In genomic region chr3:126130981-126131750, GRCh38 we compare ENCODE assay signal across 17 cellular contexts. TPM values are rescaled to one million over a fixed set of nuclear protein-coding genes. Genes with fewer than 3 reads are reported as not detected.
DNase-seq lines count a peak whose midpoint lies in the region; ATAC-seq and TF ChIP-seq lines count a peak whose summit lies in the region.
"Had no signal": no experiment of that assay in that cellular context is flagged by ENCODE, and none has a peak within 500 bp of the region (broad histone marks: within the 10 kb centered on the region; RNA-seq: fewer than 3 reads in every experiment).

No MANE protein-coding gene starts in this region.

- no peaks in the 10 kb centered on the region for H3K4me1 ChIP-seq in Peyer's patch

- no peaks in the 10 kb centered on the region for H3K27me3 ChIP-seq in Peyer's patch

- H3K4me3 ChIP-seq in Peyer's patch = no peak overlapping the region

- no peak overlapping the region for H3K27ac ChIP-seq in Peyer's patch

- no peaks in the 10 kb centered on the region for H3K36me3 ChIP-seq in Peyer's patch

- H3K4me1 Mint-ChIP-seq in chondrocyte (ENCODE audit: low read depth) = no peaks in the 10 kb centered on the region
- H3K4me1 Mint-ChIP-seq: activated CD4-positive, alpha-beta T cell treated with anti-CD3 and anti-CD28 coated beads, Interleukin-2, amount 10 ng/mL, durations not matched to agents 24 days and 14 days had no signal

- TF ChIP-seq POLR2A in Peyer's patch (IDR thresholded peaks at IDR 0.05) = no peak

- H3K9me3 ChIP-seq in Peyer's patch = no peaks in the 10 kb centered on the region

- H3K9me3 Mint-ChIP-seq in chondrocyte (ENCODE audit: low read depth) = no peaks in the 10 kb centered on the region
- H3K9me3 Mint-ChIP-seq: activated CD4-positive, alpha-beta T cell treated with anti-CD3 and anti-CD28 coated beads, Interleukin-2, amount 10 ng/mL, durations not matched to agents 24 days and 14 days; activated T-cell treated with anti-CD3 and anti-CD28 coated beads, Interleukin-2, amount 50 U/mL, for 72 hours had no signal

- intact Hi-C loops in sciatic nerve (cut with DNase I) = loop anchor here (5.0 kb wide), 1 partner anchor 261 kb away; the partner anchor contains the start of gene CFAP100

- TF ChIP-seq CTCF in Peyer's patch (IDR thresholded peaks at IDR 0.05) (no peak), chondrocyte (IDR thresholded peaks at IDR 0.05) (no peak)

- H3K36me3 Mint-ChIP-seq in chondrocyte (ENCODE audit: low read depth) = no peaks in the 10 kb centered on the region

- H3K27me3 Mint-ChIP-seq in chondrocyte (ENCODE audit: low read depth) = peaks cover 15% of the 10 kb centered on the region
- H3K27me3 Mint-ChIP-seq: activated CD4-positive, alpha-beta T cell treated with anti-CD3 and anti-CD28 coated beads, Interleukin-2, amount 10 ng/mL, durations not matched to agents 24 days and 14 days had no signal

- H3K4me3 Mint-ChIP-seq in chondrocyte (ENCODE audit: unreplicated experiment) = no peak overlapping the region
- H3K4me3 Mint-ChIP-seq: activated CD4-positive, alpha-beta T cell treated with anti-CD3 and anti-CD28 coated beads, Interleukin-2, amount 10 ng/mL, durations not matched to agents 24 days and 14 days; activated T-cell treated with anti-CD3 and anti-CD28 coated beads, Interleukin-2, amount 50 U/mL, for 72 hours had no signal

- H3K27ac Mint-ChIP-seq in chondrocyte (ENCODE audit: unreplicated experiment) = no peak overlapping the region
- H3K27ac Mint-ChIP-seq: activated CD4-positive, alpha-beta T cell treated with anti-CD3 and anti-CD28 coated beads, Interleukin-2, amount 10 ng/mL, durations not matched to agents 24 days and 14 days; activated T-cell treated with anti-CD3 and anti-CD28 coated beads, Interleukin-2, amount 50 U/mL, for 72 hours had no signal

- no peak for ATAC-seq in left lobe of liver
- no peak for ATAC-seq in sciatic nerve
- ATAC-seq in HG03135 (IDR thresholded peaks at IDR 0.05; ENCODE audit: unreplicated experiment) = no peak
- no peak for ATAC-seq in HG03342 (IDR thresholded peaks at IDR 0.05; ENCODE audit: unreplicated experiment)
- ATAC-seq: activated T-cell treated with anti-CD3 and anti-CD28 coated beads, Interleukin-2, amount 50 U/mL, for 72 hours; left colon had no signal

- DNase-seq in Peyer's patch = peak in 2 of 3 donors; percentile 30 to 34
- DNase-seq in chondrocyte (ENCODE audit: low spot score) = peak; percentile 68
- DNase-seq in left lobe of liver (ENCODE audit: low spot score) = peak; percentile 45
- DNase-seq in sciatic nerve (ENCODE audit: low spot score) = peak; percentile 37
- no peak for DNase-seq in iPS-NIHi7 (ENCODE audit: extremely low spot score)
- no peak for DNase-seq in NOMO-1 treated with DMSO at 0.1 percent for 48 hours (lab: John Stamatoyannopoulos, UW; ENCODE audit: unreplicated experiment)
- DNase-seq: activated CD4-positive, alpha-beta T cell treated with anti-CD3 and anti-CD28 coated beads, Interleukin-2, amount 10 ng/mL, durations not matched to agents 24 days and 14 days; activated T-cell treated with anti-CD3 and anti-CD28 coated beads, Interleukin-2, amount 50 U/mL, for 72 hours; caudate nucleus; hippocampal formation; Karpas-422; NCI-H226; SHP77; T-helper 2 cell had no signal

RNA-seq across cellular contexts. Expression of gene SLC41A3, which starts 47.2 kb away (rescaled TPM):
- total RNA-seq in Peyer's patch (10 to 100 TPM; 45.4 to 79.9 (median 58.5) TPM), chondrocyte (38.5 to 51.9 TPM (median 43.2 TPM) in 3 replicates), left lobe of liver (15.7 TPM), sciatic nerve (42.8 TPM)

RNA-seq across cellular contexts. Expression of gene ALDH1L1, which starts 49.2 kb away (rescaled TPM):
- total RNA-seq in Peyer's patch (10 to 100 TPM in 1 of 4 donors, 1 to 10 TPM in 3; 2.0 to 14.2 (median 4.6) TPM), chondrocyte (0.51 to 1.9 TPM (median 0.60 TPM) in 3 replicates), left lobe of liver (492 TPM), sciatic nerve (4.1 TPM)
- total RNA-seq: activated CD4-positive, alpha-beta T cell treated with anti-CD3 and anti-CD28 coated beads, Interleukin-2, amount 10 ng/mL, durations not matched to agents 24 days and 14 days had no signal

Comparison
In these comparisons a context has a peak if more than half of its experiments do, and no peak if none do; other contexts are left out.
1. DNase-seq: peak in Peyer's patch (2 of 3), chondrocyte (single experiment), left lobe of liver (single experiment) and sciatic nerve (single experiment); none in iPS-NIHi7 (single experiment) and NOMO-1 treated with DMSO at 0.1 percent for 48 hours (single experiment).
2. RNA of gene ALDH1L1, which starts 49.2 kb away (total RNA-seq): 492 TPM in left lobe of liver (single experiment); 2.0 to 14.2 TPM in Peyer's patch, 4.1 TPM in sciatic nerve (single experiment) and 0.51 to 1.9 TPM in chondrocyte; every median in the first group is over 10 times any median in the second.